Comparison of ENCODE assay signal across 28 cellular contexts in the genomic region with DNA sequence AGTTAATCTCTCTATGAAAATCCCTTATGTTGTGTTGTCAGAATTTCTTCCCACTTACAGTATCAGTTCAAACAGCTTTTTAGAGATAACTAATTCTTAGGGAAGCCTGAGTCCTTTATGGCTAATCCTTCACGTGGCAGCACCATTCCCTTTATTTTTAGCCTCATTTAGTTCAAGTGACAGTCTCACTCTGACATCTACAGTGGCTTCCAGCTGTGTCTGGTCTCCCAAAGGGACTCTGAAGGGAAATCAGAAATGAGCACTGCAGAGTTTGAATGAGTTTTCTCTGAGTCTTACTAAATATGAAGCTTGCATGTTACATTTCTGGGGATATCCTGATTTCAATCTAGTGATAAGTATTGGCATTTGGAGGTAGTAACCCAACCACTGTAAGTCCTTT.
"Had no signal": no experiment of that assay in that cellular context is flagged by ENCODE, and none has a peak within 500 bp of the region (broad histone marks: within the 10 kb centered on the region; RNA-seq: fewer than 3 reads in every experiment).

No MANE protein-coding gene starts in this region.

- DNase-seq: activated CD4-positive, alpha-beta memory T cell treated with anti-CD3 and anti-CD28 coated beads, Interleukin-2, amount 10 ng/mL, durations not matched to agents 7 days and 5 days; activated CD4-positive, alpha-beta T cell treated with anti-CD3 and anti-CD28 coated beads for 1 hour; activated CD4-positive, alpha-beta T cell treated with anti-CD3 and anti-CD28 coated beads for 48 hours; activated CD4-positive, CD25-positive, alpha-beta regulatory T cell; activated CD8-positive, alpha-beta memory T cell treated with anti-CD3 and anti-CD28 coated beads for 24 hours; activated CD8-positive, alpha-beta memory T cell treated with anti-CD3 and anti-CD28 coated beads, Interleukin-2, amount 10 ng/mL, durations not matched to agents 7 days and 5 days; activated CD8-positive, alpha-beta memory T cell treated with anti-CD3 and anti-CD28 coated beads, Interleukin-2, amount 50 U/mL, for 48 hours; activated effector memory CD4-positive, alpha-beta T cell treated with Interleukin-2 at 50 U/mL for 16 hours; activated naive CD4-positive, alpha-beta T cell treated with anti-CD3 and anti-CD28 coated beads, Interleukin-2, amount 10 ng/mL, durations not matched to agents 7 days and 5 days; activated naive CD8-positive, alpha-beta T cell treated with anti-CD3 and anti-CD28 coated beads, Interleukin-2, amount 50 U/mL, for 24 hours; activated T-cell treated with anti-CD3 and anti-CD28 coated beads, Interleukin-2, amount 50 U/mL, for 48 hours; anterior cingulate cortex; central memory CD4-positive, alpha-beta T cell; Kasumi-1; KBM-7; MG63; NCI-H1092; NCI-H146; NCI-H187; NCI-H2029 treated with DMSO at 0.1 percent for 48 hours; NCI-H2107; NCI-H226; NCI-H524 treated with DMSO at 0.1 percent for 48 hours; NK-92 treated with Interleukin-12 subunit alpha and Interleukin-12 subunit beta, amount 100 ng/mL, for 24 hours; OCI-M1; Right ventricle myocardium superior; T1000; WERI-Rb-1 had no signal

- H3K27me3 ChIP-seq: MG63 had no signal

- H3K27ac ChIP-seq: WERI-Rb-1 had no signal

- H3K9me3 ChIP-seq: MG63 had no signal

- H3K4me3 ChIP-seq: MG63 had no signal

- H3K36me3 ChIP-seq: MG63, WERI-Rb-1 had no signal
